Comparison of ENCODE assay signal across 8 cellular contexts in genomic region chr2:10448208-10448645, GRCh38. TPM values are rescaled to one million over a fixed set of nuclear protein-coding genes. Genes with fewer than 3 reads are reported as not detected.
DNase-seq lines count a peak whose midpoint lies in the region; ATAC-seq, FAIRE-seq and TF ChIP-seq lines count a peak whose summit lies in the region.

Gene ODC1, minus strand, starts transcription at chr2:10448327. Its CDS starts 3,295 bp downstream, at chr2:10445032.

- intact Hi-C loops in heart right ventricle (cut with DNase I): loop anchor here in 6 of 10 donors (5.0 to 10.0 kb wide), 5 partner anchors 207 to 463 kb away; no protein-coding TSS in a partner anchor

- H3K27me3 Mint-ChIP-seq in T-cell: no peaks in the 10 kb centered on the region

- WGBS in adipose tissue, 3 donors: 0% methylated on average over 40 to 64 of the region's 68 CpGs
- WGBS in heart right ventricle, 2 donors: 0 to 1% methylated on average over 55 to 63 of the region's 68 CpGs

- peak within 1 kb of the TSS; percentile 79 to 85 (median 81) for H3K4me3 Mint-ChIP-seq in T-cell

- in situ Hi-C loops in GM13977 (cut with MboI; ENCODE audit: low pct_unique_long_range_greater_than_20kb, low sequenced_read_pairs, unreplicated experiment): no loop called here

- peak within 1 kb of the TSS; percentile 81 to 86 for H3K27ac Mint-ChIP-seq in T-cell

- DNase-seq in GM13977 (ENCODE audit: low spot score) (peak; percentile 99), NCI-H146 (lab: John Stamatoyannopoulos, UW) (peak; percentile 97), T-cell (peak; percentile 91 to 99 (median 95)), heart right ventricle (peak; percentile 92 to 94), pulmonary artery endothelial cell (ENCODE audit: low read depth, low spot score) (peak; percentile 63), urothelium cell line (ENCODE audit: low spot score) (peak; percentile 99)

- H3K4me3 ChIP-seq in heart right ventricle: peak within 1 kb of the TSS; percentile 56 to 83 (median 68)

- H3K4me1 ChIP-seq in heart right ventricle: peaks cover 8 to 54% (median 29%) of the 10 kb centered on the region in 9 donors

- FAIRE-seq in urothelium cell line (lab: Jason Lieb, UNC): peak; percentile 20

- ATAC-seq in HG02870 (IDR thresholded peaks at IDR 0.05; ENCODE audit: unreplicated experiment): peak; percentile 54
- peak; percentile 86 to 91 (median 87) for ATAC-seq in T-cell (replicated peaks in 1 of 4)
- peak; percentile 83 to 93 (median 91) for ATAC-seq in heart right ventricle

- H3K4me1 Mint-ChIP-seq in T-cell: peaks cover 16 to 41% (median 41%) of the 10 kb centered on the region in 3 donors

- H3K36me3 Mint-ChIP-seq in T-cell: peaks cover 18% of the 10 kb centered on the region

- H3K36me3 ChIP-seq in heart right ventricle: peaks cover 0 to 19% (median 13%) of the 10 kb centered on the region in 9 donors

- POLR2A ChIA-PET in T-cell (lab: Charles Lee): interaction anchor here (0.6 to 1.1 kb wide), 8 partner anchors 9 to 327 kb away, joined by 3 to 13 read pairs (median 4); no protein-coding TSS in a partner anchor

- H3K9me3 Mint-ChIP-seq in T-cell: no peaks in the 10 kb centered on the region

- no peaks in the 10 kb centered on the region for H3K27me3 ChIP-seq in heart right ventricle

- CTCF ChIA-PET in T-cell (lab: Charles Lee): interaction anchor here in 1 of 2 donors (0.6 to 6.5 kb wide), 6 partner anchors 9 to 934 kb away, joined by 3 to 22 read pairs (median 4); no protein-coding TSS in a partner anchor

- TF ChIP-seq CTCF in GM13977 (IDR thresholded peaks at IDR 0.05; ENCODE audit: extremely low read depth, insufficient read depth, missing control alignments): no peak
- no peak for TF ChIP-seq CTCF in heart right ventricle (IDR thresholded peaks at IDR 0.05)

- H3K27ac ChIP-seq in adipose tissue (ENCODE audit: low read depth, low read length): peak within 1 kb of the TSS; percentile 97
- H3K27ac ChIP-seq in heart right ventricle: peak within 1 kb of the TSS; percentile 81 to 96 (median 90)

- no peaks in the 10 kb centered on the region for H3K9me3 ChIP-seq in heart right ventricle

RNA-seq across cellular contexts. Expression of gene ODC1, which starts in this region (rescaled TPM):
- total RNA-seq in T-cell: 100 to 1,000 TPM in 1 of 5 donors, 10 to 100 TPM in 4; 40.6 to 102 (median 53.3) TPM
- 10 to 100 TPM; 25.2 to 36.1 (median 32.5) TPM for polyA plus RNA-seq in adipose tissue
- total RNA-seq in heart right ventricle: 10 to 100 TPM; 25.4 to 92.8 (median 56.0) TPM
- polyA plus RNA-seq in heart right ventricle: 10 to 100 TPM in 1 of 2 donors, 1 to 10 TPM in 1; 4.1 to 81.9 TPM
- total RNA-seq in pulmonary artery endothelial cell: 191 and 209 TPM in 2 replicates

Comparison
In these comparisons a context has a peak if more than half of its experiments do, and no peak if none do; other contexts are left out.
1. Peak in every context shown above with its lines: DNase-seq, ATAC-seq, H3K4me3 ChIP-seq and H3K27ac ChIP-seq.